In genomic region chr9:127835930-127836586, GRCh38 we compare ENCODE assay signal across 11 cellular contexts. TPM values are rescaled to one million over a fixed set of nuclear protein-coding genes. Genes with fewer than 3 reads are reported as not detected.
DNase-seq lines count a peak whose midpoint lies in the region; ATAC-seq and TF ChIP-seq lines count a peak whose summit lies in the region.
"Had no signal": no experiment of that assay in that cellular context is flagged by ENCODE, and none has a peak within 500 bp of the region (broad histone marks: within the 10 kb centered on the region; RNA-seq: fewer than 3 reads in every experiment).

No MANE protein-coding gene starts in this region.

- no peak for TF ChIP-seq CTCF in coronary artery (IDR thresholded peaks at IDR 0.05)
- TF ChIP-seq CTCF in upper lobe of left lung (IDR thresholded peaks at IDR 0.05) = no peak

- TF ChIP-seq EP300 in upper lobe of left lung (IDR thresholded peaks at IDR 0.05) = peak in 1 of 4 donors; percentile 27

- no peaks in the 10 kb centered on the region for H3K36me3 ChIP-seq in mucosa of stomach (ENCODE audit: control insufficient read depth, insufficient read depth, low read length)
- H3K36me3 ChIP-seq in upper lobe of left lung = peaks cover 0 to 20% (median 2%) of the 10 kb centered on the region in 4 donors

- H3K9ac ChIP-seq in mucosa of stomach (ENCODE audit: low read length) = peak overlapping the region; percentile 36

- 20 to 34% methylated on average over 1 to 19 of the region's 19 CpGs for WGBS in upper lobe of left lung, 2 donors

- H3K4me1 Mint-ChIP-seq in activated naive CD4-positive, alpha-beta T cell treated with anti-CD3 and anti-CD28 coated beads, Interleukin-2, amount 10 ng/mL, durations not matched to agents 7 days and 5 days = peaks cover 13% of the 10 kb centered on the region

- no peak for DNase-seq in activated naive CD4-positive, alpha-beta T cell treated with anti-CD3 and anti-CD28 coated beads, Interleukin-2, amount 50 U/mL, for 72 hours (ENCODE audit: low spot score in 2 of 2)
- no peak for DNase-seq in activated naive CD4-positive, alpha-beta T cell treated with anti-CD3 and anti-CD28 coated beads, Interleukin-2, amount 10 ng/mL, durations not matched to agents 7 days and 5 days
- peak; percentile 87 for DNase-seq in coronary artery (ENCODE audit: low spot score)
- peak; percentile 53 to 86 for DNase-seq in upper lobe of left lung
- DNase-seq in DMS114 treated with DMSO at 0.1 percent for 48 hours (lab: John Stamatoyannopoulos, UW; ENCODE audit: unreplicated experiment) = no peak
- DNase-seq: CD4-positive, alpha-beta T cell had no signal

- peak overlapping the region; percentile 61 for H3K4me3 ChIP-seq in coronary artery
- H3K4me3 ChIP-seq in mucosa of stomach (ENCODE audit: low read length) = no peak overlapping the region
- H3K4me3 ChIP-seq in upper lobe of left lung = peak overlapping the region in 1 of 4 donors; percentile 15

- CTCF ChIA-PET in activated naive CD4-positive, alpha-beta T cell treated with anti-CD3 and anti-CD28 coated beads, Interleukin-2, amount 10 ng/mL, durations not matched to agents 7 days and 5 days (lab: Charles Lee) = interaction anchor here (1.3 kb wide), 1 partner anchor 34 kb away, joined by 5 read pairs; no protein-coding TSS in a partner anchor

- H3K4me1 ChIP-seq in mucosa of stomach (ENCODE audit: control insufficient read depth, insufficient read depth, low read length) = peaks cover 22% of the 10 kb centered on the region
- H3K4me1 ChIP-seq in upper lobe of left lung = peaks cover 80 to 85% (median 83%) of the 10 kb centered on the region in 4 donors

- peak overlapping the region; percentile 95 to 99 for H3K27ac ChIP-seq in coronary artery
- H3K27ac ChIP-seq in upper lobe of left lung = peak overlapping the region; percentile 87 to 96 (median 90)

- H3K9me3 ChIP-seq in mucosa of stomach (ENCODE audit: control insufficient read depth, low read length) (no peaks in the 10 kb centered on the region), upper lobe of left lung (no peaks in the 10 kb centered on the region)

- no peak overlapping the region for H3K27ac Mint-ChIP-seq in activated naive CD4-positive, alpha-beta T cell treated with anti-CD3 and anti-CD28 coated beads, Interleukin-2, amount 50 U/mL, for 72 hours
- H3K27ac Mint-ChIP-seq in activated naive CD4-positive, alpha-beta T cell treated with anti-CD3 and anti-CD28 coated beads, Interleukin-2, amount 10 ng/mL, durations not matched to agents 7 days and 5 days = no peak overlapping the region
- H3K27ac Mint-ChIP-seq: CD4-positive, alpha-beta T cell had no signal

- H3K36me3 Mint-ChIP-seq in activated naive CD4-positive, alpha-beta T cell treated with anti-CD3 and anti-CD28 coated beads, Interleukin-2, amount 50 U/mL, for 72 hours = no peaks in the 10 kb centered on the region
- H3K36me3 Mint-ChIP-seq in activated naive CD4-positive, alpha-beta T cell treated with anti-CD3 and anti-CD28 coated beads, Interleukin-2, amount 10 ng/mL, durations not matched to agents 7 days and 5 days = no peaks in the 10 kb centered on the region

- H3K4me3 Mint-ChIP-seq in activated naive CD4-positive, alpha-beta T cell treated with anti-CD3 and anti-CD28 coated beads, Interleukin-2, amount 10 ng/mL, durations not matched to agents 7 days and 5 days = no peak overlapping the region
- H3K4me3 Mint-ChIP-seq: CD4-positive, alpha-beta T cell had no signal

- no peaks in the 10 kb centered on the region for H3K9me3 Mint-ChIP-seq in activated naive CD4-positive, alpha-beta T cell treated with anti-CD3 and anti-CD28 coated beads, Interleukin-2, amount 50 U/mL, for 72 hours
- H3K9me3 Mint-ChIP-seq in activated naive CD4-positive, alpha-beta T cell treated with anti-CD3 and anti-CD28 coated beads, Interleukin-2, amount 10 ng/mL, durations not matched to agents 7 days and 5 days = no peaks in the 10 kb centered on the region
- H3K9me3 Mint-ChIP-seq: CD4-positive, alpha-beta T cell had no signal

- TF ChIP-seq POLR2A in upper lobe of left lung (IDR thresholded peaks at IDR 0.05) = no peak

- H3K27me3 ChIP-seq in mucosa of stomach (ENCODE audit: control insufficient read depth, insufficient read depth, low read length) = no peaks in the 10 kb centered on the region
- no peaks in the 10 kb centered on the region for H3K27me3 ChIP-seq in upper lobe of left lung

- peak; percentile 53 to 63 for ATAC-seq in activated naive CD4-positive, alpha-beta T cell treated with anti-CD3 and anti-CD28 coated beads, Interleukin-2, amount 50 U/mL, for 72 hours
- ATAC-seq in upper lobe of left lung (ENCODE audit: low FRiP score in 2 of 2) (peak; percentile 21 to 59), HG02571 (IDR thresholded peaks at IDR 0.05; ENCODE audit: unreplicated experiment) (no peak), GM21360 (IDR thresholded peaks at IDR 0.05; ENCODE audit: unreplicated experiment) (no peak)

- no peaks in the 10 kb centered on the region for H3K27me3 Mint-ChIP-seq in activated naive CD4-positive, alpha-beta T cell treated with anti-CD3 and anti-CD28 coated beads, Interleukin-2, amount 10 ng/mL, durations not matched to agents 7 days and 5 days
- H3K27me3 Mint-ChIP-seq: CD4-positive, alpha-beta T cell had no signal

RNA-seq across cellular contexts. Expression of gene ENG, which starts 18.4 kb away (rescaled TPM):
- total RNA-seq in activated naive CD4-positive, alpha-beta T cell treated with anti-CD3 and anti-CD28 coated beads, Interleukin-2, amount 50 U/mL, for 72 hours = 10 to 100 TPM; 12.9 to 24.1 TPM
- 100 to 1,000 TPM in 4 of 6 donors, 10 to 100 TPM in 2; 45.7 to 378 (median 178) TPM for total RNA-seq in upper lobe of left lung
- total RNA-seq: OCI-LY7 had no signal

RNA-seq across cellular contexts. Expression of gene FPGS, which starts 33.4 kb away (rescaled TPM):
- total RNA-seq in activated naive CD4-positive, alpha-beta T cell treated with anti-CD3 and anti-CD28 coated beads, Interleukin-2, amount 50 U/mL, for 72 hours = 10 to 100 TPM; 64.8 to 73.8 TPM
- 100 to 1,000 TPM in 2 of 6 donors, 10 to 100 TPM in 4; 85.1 to 337 (median 95.5) TPM for total RNA-seq in upper lobe of left lung

RNA-seq across cellular contexts. Expression of gene AK1, which starts 41.4 kb away (rescaled TPM):
- 10 to 100 TPM; 19.0 to 31.3 TPM for total RNA-seq in activated naive CD4-positive, alpha-beta T cell treated with anti-CD3 and anti-CD28 coated beads, Interleukin-2, amount 50 U/mL, for 72 hours
- total RNA-seq in upper lobe of left lung = 100 to 1,000 TPM; 106 to 239 (median 161) TPM

RNA-seq across cellular contexts. Expression of gene CDK9, which starts 50.2 kb away (rescaled TPM):
- total RNA-seq in activated naive CD4-positive, alpha-beta T cell treated with anti-CD3 and anti-CD28 coated beads, Interleukin-2, amount 50 U/mL, for 72 hours = 10 to 100 TPM; 74.8 to 89.3 TPM
- total RNA-seq in upper lobe of left lung = 100 to 1,000 TPM in 3 of 6 donors, 10 to 100 TPM in 3; 69.8 to 168 (median 106) TPM

RNA-seq across cellular contexts. Expression of gene SH2D3C, which starts 57.6 kb away (rescaled TPM):
- total RNA-seq in activated naive CD4-positive, alpha-beta T cell treated with anti-CD3 and anti-CD28 coated beads, Interleukin-2, amount 50 U/mL, for 72 hours = 10 to 100 TPM; 39.3 to 39.5 TPM
- 10 to 100 TPM; 17.5 to 90.4 (median 37.5) TPM for total RNA-seq in upper lobe of left lung
- total RNA-seq: bronchial epithelial cell had no signal

Comparison
In these comparisons a context has a peak if more than half of its experiments do, and no peak if none do; other contexts are left out.
1. ATAC-seq: peak in activated naive CD4-positive, alpha-beta T cell treated with anti-CD3 and anti-CD28 coated beads, Interleukin-2, amount 50 U/mL, for 72 hours (2 of 2) and upper lobe of left lung (2 of 2); none in HG02571 (single experiment) and GM21360 (single experiment).
2. DNase-seq: peak in coronary artery (single experiment) and upper lobe of left lung (2 of 2); none in activated naive CD4-positive, alpha-beta T cell treated with anti-CD3 and anti-CD28 coated beads, Interleukin-2, amount 50 U/mL, for 72 hours (0 of 2), activated naive CD4-positive, alpha-beta T cell treated with anti-CD3 and anti-CD28 coated beads, Interleukin-2, amount 10 ng/mL, durations not matched to agents 7 days and 5 days (single experiment) and DMS114 treated with DMSO at 0.1 percent for 48 hours (single experiment).